ENCODE assay signal across 28 cellular contexts in genomic region chr2:119245076-119245840, GRCh38. TPM values are rescaled to one million over a fixed set of nuclear protein-coding genes. Genes with fewer than 3 reads are reported as not detected.
"Had no signal": no experiment of that assay in that cellular context is flagged by ENCODE, and none has a peak within 500 bp of the region (broad histone marks: within the 10 kb centered on the region; RNA-seq: fewer than 3 reads in every experiment).

No MANE protein-coding gene starts in this region.

- DNase-seq: activated CD4-positive, alpha-beta memory T cell treated with anti-CD3 and anti-CD28 coated beads for 36 hours; activated CD4-positive, alpha-beta T cell treated with anti-CD3 and anti-CD28 coated beads, Interleukin-2, amount 10 ng/mL, durations not matched to agents 24 days and 14 days; activated CD4-positive, CD25-positive, alpha-beta regulatory T cell treated with anti-CD3 and anti-CD28 coated beads, Interleukin-2, amount 50 U/mL, for 72 hours; activated CD8-positive, alpha-beta memory T cell treated with anti-CD3 and anti-CD28 coated beads, Interleukin-2, amount 50 U/mL, for 4 hours; activated effector memory CD4-positive, alpha-beta T cell treated with anti-CD3 and anti-CD28 coated beads, Interleukin-2, amount 50 U/mL, for 16 hours; activated naive CD4-positive, alpha-beta T cell treated with anti-CD3 and anti-CD28 coated beads for 36 hours; activated naive CD8-positive, alpha-beta T cell treated with anti-CD3 and anti-CD28 coated beads for 36 hours; activated T-cell treated with anti-CD3 and anti-CD28 coated beads, Interleukin-2, amount 50 U/mL, for 1 hour; adrenal gland; left colon; naive thymus-derived CD8-positive, alpha-beta T cell; stimulated activated CD4-positive, alpha-beta T cell treated with anti-CD3 and anti-CD28 coated beads, Interleukin-4, amount 100 ng/mL, for 4 hours; stimulated activated CD8-positive, alpha-beta memory T cell treated with anti-CD3 and anti-CD28 coated beads, Interleukin-4, amount 100 ng/mL, for 48 hours; stomach; T-helper 9 cell; thyroid gland; upper lobe of left lung had no signal

- H3K27me3 ChIP-seq: adrenal gland, body of pancreas, gastroesophageal sphincter, hepatocyte, ovary, stomach, thyroid gland, upper lobe of left lung had no signal

- FAIRE-seq: endothelial cell of umbilical vein, keratinocyte, TTC549 had no signal

- ATAC-seq: body of pancreas; gastroesophageal sphincter; left colon; naive thymus-derived CD8-positive, alpha-beta T cell; sciatic nerve; stimulated activated memory B cell treated with anti-CD40 and anti-IgM and Interleukin-4, amounts not matched to agents 10 μg/mL and 1 μg/mL and 100 μg/mL, for 72 hours had no signal

- H3K36me3 ChIP-seq: adrenal gland, ovary, thyroid gland had no signal

- H3K27ac ChIP-seq: adrenal gland, body of pancreas, coronary artery, gastroesophageal sphincter, hepatocyte, ovary, skin epidermis, stomach, thyroid gland, upper lobe of left lung had no signal

- H3K4me3 ChIP-seq: adrenal gland, body of pancreas, coronary artery, gastroesophageal sphincter, hepatocyte, ovary, skin epidermis, stomach, thyroid gland, upper lobe of left lung had no signal

- H3K9me3 ChIP-seq: adrenal gland, body of pancreas, ovary, thyroid gland had no signal

RNA-seq across cellular contexts. Expression of gene STEAP3, which starts 21.6 kb away (rescaled TPM):
- total RNA-seq: naive thymus-derived CD8-positive, alpha-beta T cell had no signal
